Comparison of ENCODE assay signal across 13 cellular contexts in the genomic region with DNA sequence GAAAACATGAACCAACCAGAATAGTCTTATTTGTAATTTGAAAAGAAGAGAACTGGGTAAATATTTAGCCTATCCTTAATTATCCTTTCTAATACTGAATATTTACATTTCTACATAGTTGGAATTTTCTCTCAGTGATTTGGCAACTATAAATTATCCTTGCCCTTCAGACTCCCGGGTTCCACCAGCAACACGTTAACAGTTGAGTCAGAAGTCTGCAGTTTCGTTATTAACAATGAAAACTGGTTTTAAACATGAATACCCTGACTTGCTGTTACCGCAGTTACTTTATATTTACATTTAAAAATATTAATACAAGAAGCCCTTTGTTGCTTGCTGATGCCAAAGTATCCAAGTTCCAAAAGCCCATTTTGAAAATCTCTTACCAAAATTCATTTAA.
DNase-seq lines count a peak whose midpoint lies in the region; ATAC-seq and TF ChIP-seq lines count a peak whose summit lies in the region.
"Had no signal": no experiment of that assay in that cellular context is flagged by ENCODE, and none has a peak within 500 bp of the region (broad histone marks: within the 10 kb centered on the region; RNA-seq: fewer than 3 reads in every experiment).

No MANE protein-coding gene starts in this region.

- ATAC-seq in natural killer cell treated with Interleukin-12 subunit alpha and Interleukin-12 subunit beta and Interleukin-15 and Interleukin-18, amount 100 ng/mL, for 72 hours: peak; percentile 43 to 48
- ATAC-seq in natural killer cell: no peak
- ATAC-seq in stimulated activated effector memory CD8-positive, alpha-beta T cell treated with anti-CD3 and anti-CD28 coated beads, Interleukin-12 subunit alpha, Interleukin-12 subunit beta, amount 100 ng/mL, for 72 hours: peak; percentile 67
- no peak for ATAC-seq in HG02623 (IDR thresholded peaks at IDR 0.05; ENCODE audit: unreplicated experiment)
- no peak for ATAC-seq in activated CD4-positive, CD25-positive, alpha-beta regulatory T cell treated with anti-CD3 and anti-CD28 coated beads, Interleukin-2, amount 50 U/mL, for 24 hours
- ATAC-seq: HepG2 had no signal

- H3K27ac Mint-ChIP-seq in natural killer cell treated with Interleukin-12 subunit alpha and Interleukin-12 subunit beta and Interleukin-15 and Interleukin-18, amount 100 ng/mL, for 72 hours: peak overlapping the region; percentile 95 to 99
- H3K27ac Mint-ChIP-seq in natural killer cell (no peak overlapping the region), HFFc6 (peak overlapping the region; percentile 82)
- peak overlapping the region; percentile 91 for H3K27ac Mint-ChIP-seq in stimulated activated effector memory CD8-positive, alpha-beta T cell treated with anti-CD3 and anti-CD28 coated beads, Interleukin-12 subunit alpha, Interleukin-12 subunit beta, amount 100 ng/mL, for 72 hours
- H3K27ac Mint-ChIP-seq: stimulated activated naive B cell treated with anti-CD40 and anti-IgM and Interleukin-4, amounts not matched to agents 10 μg/mL and 1 μg/mL and 100 μg/mL, for 72 hours had no signal

- no peak for TF ChIP-seq CTCF in natural killer cell (IDR thresholded peaks at IDR 0.05)
- no peak for TF ChIP-seq CTCF in HFFc6 (IDR thresholded peaks at IDR 0.05)

- no peaks in the 10 kb centered on the region for H3K27me3 ChIP-seq in adipocyte (replicated peaks; ENCODE audit: control insufficient read depth, insufficient read depth, low read length)
- H3K27me3 ChIP-seq: Peyer's patch had no signal

- no peaks in the 10 kb centered on the region for H3K9me3 Mint-ChIP-seq in natural killer cell treated with Interleukin-12 subunit alpha and Interleukin-12 subunit beta and Interleukin-15 and Interleukin-18, amount 100 ng/mL, for 72 hours
- H3K9me3 Mint-ChIP-seq in natural killer cell: no peaks in the 10 kb centered on the region
- no peaks in the 10 kb centered on the region for H3K9me3 Mint-ChIP-seq in HFFc6
- no peaks in the 10 kb centered on the region for H3K9me3 Mint-ChIP-seq in stimulated activated effector memory CD8-positive, alpha-beta T cell treated with anti-CD3 and anti-CD28 coated beads, Interleukin-12 subunit alpha, Interleukin-12 subunit beta, amount 100 ng/mL, for 72 hours
- H3K9me3 Mint-ChIP-seq: stimulated activated naive B cell treated with anti-CD40 and anti-IgM and Interleukin-4, amounts not matched to agents 10 μg/mL and 1 μg/mL and 100 μg/mL, for 72 hours had no signal

- H3K4me1 Mint-ChIP-seq in natural killer cell treated with Interleukin-12 subunit alpha and Interleukin-12 subunit beta and Interleukin-15 and Interleukin-18, amount 100 ng/mL, for 72 hours (ENCODE audit: low read depth in 2 of 2): peaks cover 22 to 47% of the 10 kb centered on the region in 2 donors
- H3K4me1 Mint-ChIP-seq in natural killer cell (peaks cover 0 to 7% of the 10 kb centered on the region in 2 donors), HFFc6 (ENCODE audit: low read depth) (peaks cover 39% of the 10 kb centered on the region)
- H3K4me1 Mint-ChIP-seq in stimulated activated effector memory CD8-positive, alpha-beta T cell treated with anti-CD3 and anti-CD28 coated beads, Interleukin-12 subunit alpha, Interleukin-12 subunit beta, amount 100 ng/mL, for 72 hours: peaks cover 26% of the 10 kb centered on the region

- no peak overlapping the region for H3K4me3 ChIP-seq in adipocyte (ENCODE audit: low read length)
- H3K4me3 ChIP-seq: Peyer's patch had no signal

- H3K9ac ChIP-seq in adipocyte (ENCODE audit: low read length): no peak overlapping the region

- no peak for DNase-seq in natural killer cell treated with Interleukin-12 subunit alpha and Interleukin-12 subunit beta and Interleukin-15 and Interleukin-18, amount 100 ng/mL, for 72 hours (ENCODE audit: low spot score)
- DNase-seq in natural killer cell (no peak), HFFc6 (peak; percentile 36), adipocyte (ENCODE audit: low read depth) (peak; percentile 52), SW 1271 (lab: John Stamatoyannopoulos, UW) (no peak)
- no peak for DNase-seq in stimulated activated effector memory CD8-positive, alpha-beta T cell treated with anti-CD3 and anti-CD28 coated beads, Interleukin-12 subunit alpha, Interleukin-12 subunit beta, amount 100 ng/mL, for 72 hours (ENCODE audit: low spot score in 2 of 2)
- DNase-seq: NCI-H1694; Peyer's patch; stimulated activated CD4-positive, alpha-beta T cell treated with anti-CD3 and anti-CD28 coated beads, Interleukin-12 subunit alpha, Interleukin-12 subunit beta, amount 100 ng/mL, for 4 hours; stimulated activated naive B cell treated with anti-CD40 and anti-IgM and Interleukin-4, amounts not matched to agents 10 μg/mL and 1 μg/mL and 100 μg/mL, for 72 hours had no signal

- H3K36me3 Mint-ChIP-seq in natural killer cell treated with Interleukin-12 subunit alpha and Interleukin-12 subunit beta and Interleukin-15 and Interleukin-18, amount 100 ng/mL, for 72 hours: peaks cover 14% of the 10 kb centered on the region
- H3K36me3 Mint-ChIP-seq in natural killer cell (no peaks in the 10 kb centered on the region), HFFc6 (ENCODE audit: low read depth) (peaks cover 9% of the 10 kb centered on the region)
- H3K36me3 Mint-ChIP-seq in stimulated activated effector memory CD8-positive, alpha-beta T cell treated with anti-CD3 and anti-CD28 coated beads, Interleukin-12 subunit alpha, Interleukin-12 subunit beta, amount 100 ng/mL, for 72 hours: no peaks in the 10 kb centered on the region
- H3K36me3 Mint-ChIP-seq: stimulated activated naive B cell treated with anti-CD40 and anti-IgM and Interleukin-4, amounts not matched to agents 10 μg/mL and 1 μg/mL and 100 μg/mL, for 72 hours had no signal

- peak overlapping the region; percentile 82 for H3K4me3 Mint-ChIP-seq in natural killer cell treated with Interleukin-12 subunit alpha and Interleukin-12 subunit beta and Interleukin-15 and Interleukin-18, amount 100 ng/mL, for 72 hours
- H3K4me3 Mint-ChIP-seq in natural killer cell (no peak overlapping the region), HFFc6 (peak overlapping the region; percentile 54; the same call in 1 of the 2 replicates)
- peak overlapping the region; percentile 61 for H3K4me3 Mint-ChIP-seq in stimulated activated effector memory CD8-positive, alpha-beta T cell treated with anti-CD3 and anti-CD28 coated beads, Interleukin-12 subunit alpha, Interleukin-12 subunit beta, amount 100 ng/mL, for 72 hours
- H3K4me3 Mint-ChIP-seq: stimulated activated naive B cell treated with anti-CD40 and anti-IgM and Interleukin-4, amounts not matched to agents 10 μg/mL and 1 μg/mL and 100 μg/mL, for 72 hours had no signal

- H3K4me1 ChIP-seq in adipocyte (ENCODE audit: control insufficient read depth, insufficient read depth, low read length): peaks cover 4% of the 10 kb centered on the region
- H3K4me1 ChIP-seq: Peyer's patch had no signal

- intact Hi-C loops in natural killer cell (cut with micrococcal nuclease): no loop called here

- peaks cover 0 to 3% of the 10 kb centered on the region in 2 donors for H3K27me3 Mint-ChIP-seq in natural killer cell treated with Interleukin-12 subunit alpha and Interleukin-12 subunit beta and Interleukin-15 and Interleukin-18, amount 100 ng/mL, for 72 hours
- H3K27me3 Mint-ChIP-seq in natural killer cell (ENCODE audit: low read depth in 2 of 2): peaks cover 0 to 3% of the 10 kb centered on the region in 2 donors
- H3K27me3 Mint-ChIP-seq in HFFc6 (ENCODE audit: insufficient read depth): no peaks in the 10 kb centered on the region
- H3K27me3 Mint-ChIP-seq: stimulated activated naive B cell treated with anti-CD40 and anti-IgM and Interleukin-4, amounts not matched to agents 10 μg/mL and 1 μg/mL and 100 μg/mL, for 72 hours had no signal

- no peaks in the 10 kb centered on the region for H3K9me3 ChIP-seq in adipocyte (ENCODE audit: control insufficient read depth, low read length)
- H3K9me3 ChIP-seq: Peyer's patch had no signal

- H3K36me3 ChIP-seq in adipocyte (ENCODE audit: control insufficient read depth, insufficient read depth, low read length, severe bottlenecking): no peaks in the 10 kb centered on the region
- H3K36me3 ChIP-seq: Peyer's patch had no signal

Comparison
In these comparisons a context has a peak if more than half of its experiments do, and no peak if none do; other contexts are left out.
1. ATAC-seq: peak in natural killer cell treated with Interleukin-12 subunit alpha and Interleukin-12 subunit beta and Interleukin-15 and Interleukin-18, amount 100 ng/mL, for 72 hours (2 of 2) and stimulated activated effector memory CD8-positive, alpha-beta T cell treated with anti-CD3 and anti-CD28 coated beads, Interleukin-12 subunit alpha, Interleukin-12 subunit beta, amount 100 ng/mL, for 72 hours (single experiment); none in natural killer cell (0 of 3), HG02623 (single experiment) and activated CD4-positive, CD25-positive, alpha-beta regulatory T cell treated with anti-CD3 and anti-CD28 coated beads, Interleukin-2, amount 50 U/mL, for 24 hours (0 of 2).
2. H3K27ac Mint-ChIP-seq: peak in natural killer cell treated with Interleukin-12 subunit alpha and Interleukin-12 subunit beta and Interleukin-15 and Interleukin-18, amount 100 ng/mL, for 72 hours (2 of 2), HFFc6 (single experiment) and stimulated activated effector memory CD8-positive, alpha-beta T cell treated with anti-CD3 and anti-CD28 coated beads, Interleukin-12 subunit alpha, Interleukin-12 subunit beta, amount 100 ng/mL, for 72 hours (single experiment); none in natural killer cell (0 of 2).
3. DNase-seq: peak in HFFc6 (single experiment) and adipocyte (single experiment); none in natural killer cell treated with Interleukin-12 subunit alpha and Interleukin-12 subunit beta and Interleukin-15 and Interleukin-18, amount 100 ng/mL, for 72 hours (single experiment), natural killer cell (single experiment), stimulated activated effector memory CD8-positive, alpha-beta T cell treated with anti-CD3 and anti-CD28 coated beads, Interleukin-12 subunit alpha, Interleukin-12 subunit beta, amount 100 ng/mL, for 72 hours (0 of 2) and SW 1271 (0 of 2).